ENCODE assay signal across 8 cellular contexts in the genomic region with DNA sequence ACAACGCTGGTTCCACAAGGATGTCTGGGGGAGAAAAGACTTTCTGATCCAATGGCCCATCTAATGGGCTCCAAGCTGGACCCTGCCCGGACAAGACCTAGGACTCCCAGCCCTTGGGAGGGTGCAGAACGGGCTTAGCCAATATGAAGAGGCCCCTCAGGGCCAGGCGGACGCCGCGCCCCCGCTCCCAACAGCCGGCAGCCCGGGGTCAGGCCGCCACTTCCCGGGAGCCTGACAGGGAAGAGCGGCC. TPM values are rescaled to one million over a fixed set of nuclear protein-coding genes. Genes with fewer than 3 reads are reported as not detected.
DNase-seq lines count a peak whose midpoint lies in the region; ATAC-seq, FAIRE-seq and TF ChIP-seq lines count a peak whose summit lies in the region.

No MANE protein-coding gene starts in this region.

- ATAC-seq in HG02571 (IDR thresholded peaks at IDR 0.05; ENCODE audit: unreplicated experiment) = no peak
- no peak for ATAC-seq in GM21717 (IDR thresholded peaks at IDR 0.05; ENCODE audit: unreplicated experiment)

- peak overlapping the region; percentile 74 for H3K4me3 ChIP-seq in AG10803 (ENCODE audit: low read length)
- H3K4me3 ChIP-seq in OCI-LY1 (ENCODE audit: low read depth, low read length, poor library complexity, severe bottlenecking) = peak overlapping the region; percentile 62
- H3K4me3 ChIP-seq in endothelial cell of umbilical vein (replicated peaks in 1 of 3; ENCODE audit: insufficient read depth in 1 of 3, low read depth in 1 of 3, low read length in 3 of 3) = peak overlapping the region; percentile 44 to 61 (median 46)
- peak overlapping the region; percentile 75 for H3K4me3 ChIP-seq in neural cell (ENCODE audit: low read length)

- no peak for TF ChIP-seq RAD21 in neural cell (conservative IDR thresholded peaks at IDR 0.05)

- no peaks in the 10 kb centered on the region for H3K36me3 ChIP-seq in OCI-LY1 (ENCODE audit: insufficient read depth, low read length)
- H3K36me3 ChIP-seq in endothelial cell of umbilical vein (ENCODE audit: control insufficient read depth in 2 of 2, extremely low read depth in 1 of 2, insufficient read depth in 2 of 2, low read length in 2 of 2) = no peaks in the 10 kb centered on the region
- H3K36me3 ChIP-seq in neural cell (ENCODE audit: insufficient read depth, low read length) = no peaks in the 10 kb centered on the region

- H3K9me2 ChIP-seq in OCI-LY1 (ENCODE audit: low read depth, low read length) = no peaks in the 10 kb centered on the region
- no peaks in the 10 kb centered on the region for H3K9me2 ChIP-seq in neural cell (ENCODE audit: insufficient read depth, low read length)

- H3K4me1 ChIP-seq in OCI-LY1 (ENCODE audit: insufficient read depth, low read length, severe bottlenecking) (peaks cover 35% of the 10 kb centered on the region), endothelial cell of umbilical vein (ENCODE audit: control insufficient read depth, extremely low read depth, insufficient read depth, low read length) (no peaks in the 10 kb centered on the region)

- H3K9me1 ChIP-seq in endothelial cell of umbilical vein (replicated peaks; ENCODE audit: control insufficient read depth, extremely low read depth, insufficient read depth, low read length) = no peaks in the 10 kb centered on the region

- no peaks in the 10 kb centered on the region for H3K9me3 ChIP-seq in OCI-LY1 (ENCODE audit: low read length)
- no peaks in the 10 kb centered on the region for H3K9me3 ChIP-seq in endothelial cell of umbilical vein (replicated peaks; ENCODE audit: control insufficient read depth, insufficient read depth, low read length)
- no peaks in the 10 kb centered on the region for H3K9me3 ChIP-seq in neural cell (ENCODE audit: low read length)

- H3K27me3 ChIP-seq in OCI-LY1 (ENCODE audit: insufficient read depth, low read length) = no peaks in the 10 kb centered on the region; the same call in 1 of the 2 replicates
- no peaks in the 10 kb centered on the region for H3K27me3 ChIP-seq in endothelial cell of umbilical vein (ENCODE audit: control insufficient read depth in 2 of 2, insufficient read depth in 2 of 2, low read length in 2 of 2)
- peaks cover 10% of the 10 kb centered on the region for H3K27me3 ChIP-seq in neural cell (ENCODE audit: insufficient read depth, low read depth, low read length)

- dilution Hi-C loops in endothelial cell of umbilical vein (cut with MboI; ENCODE audit: extremely low pct_ligation_motif_present, low sequenced_read_pairs) = no loop called here

- peak overlapping the region; percentile 68 for H3K4me2 ChIP-seq in OCI-LY1 (ENCODE audit: low read length)
- peak overlapping the region; percentile 44 for H3K4me2 ChIP-seq in endothelial cell of umbilical vein (ENCODE audit: insufficient read depth, low read length)
- H3K4me2 ChIP-seq in neural cell (ENCODE audit: low read length) = peak overlapping the region; percentile 48

- H3K27ac ChIP-seq in OCI-LY1 (ENCODE audit: low read depth, low read length, poor library complexity, severe bottlenecking) = no peak overlapping the region
- H3K27ac ChIP-seq in endothelial cell of umbilical vein (ENCODE audit: insufficient read depth, low read depth, low read length) = no peak overlapping the region
- H3K27ac ChIP-seq in neural cell (ENCODE audit: low read length) = no peak overlapping the region

- H3K79me2 ChIP-seq in OCI-LY1 (ENCODE audit: insufficient read depth, low read length) (no peaks in the 10 kb centered on the region), endothelial cell of umbilical vein (ENCODE audit: control insufficient read depth, insufficient read depth, low read length) (no peaks in the 10 kb centered on the region), neural cell (replicated peaks; ENCODE audit: insufficient read depth, low read length) (no peaks in the 10 kb centered on the region)

- no peak for FAIRE-seq in endothelial cell of umbilical vein (lab: Jason Lieb, UNC)

- intact Hi-C loops in endothelial cell of umbilical vein (cut with micrococcal nuclease) = loop anchor here (1.0 to 2.0 kb wide), 5 partner anchors 12 to 162 kb away; no protein-coding TSS in a partner anchor

- H2AFZ ChIP-seq in OCI-LY1 (ENCODE audit: low read length) = no peak overlapping the region
- H2AFZ ChIP-seq in endothelial cell of umbilical vein (ENCODE audit: low read depth, low read length) = peak overlapping the region; percentile 80
- H2AFZ ChIP-seq in neural cell (ENCODE audit: low read depth, low read length) = no peak overlapping the region

- TF ChIP-seq CTCF in AG10803 (conservative IDR thresholded peaks at IDR 0.05; ENCODE audit: low read length) (no peak), OCI-LY1 (IDR thresholded peaks at IDR 0.05; ENCODE audit: low read length) (no peak), endothelial cell of umbilical vein (IDR thresholded peaks at IDR 0.05; ENCODE audit: extremely low read depth in 1 of 2, insufficient read depth in 1 of 2, low read depth in 1 of 2, low read length in 2 of 2) (peak in 1 of 2 donors; percentile 14), neural cell (IDR thresholded peaks at IDR 0.05; ENCODE audit: poor library complexity, severe bottlenecking) (no peak)

- no peaks in the 10 kb centered on the region for H4K20me1 ChIP-seq in OCI-LY1 (ENCODE audit: insufficient read depth, low read length)
- no peaks in the 10 kb centered on the region for H4K20me1 ChIP-seq in endothelial cell of umbilical vein (replicated peaks; ENCODE audit: control insufficient read depth, extremely low read depth, insufficient read depth, low read length)
- no peaks in the 10 kb centered on the region for H4K20me1 ChIP-seq in neural cell (ENCODE audit: insufficient read depth)

- no peaks in the 10 kb centered on the region for H3F3A ChIP-seq in OCI-LY1 (ENCODE audit: insufficient read depth, low read length)
- H3F3A ChIP-seq in neural cell (ENCODE audit: insufficient read depth, low read length, poor library complexity, severe bottlenecking) = no peaks in the 10 kb centered on the region

- CTCF ChIA-PET in endothelial cell of umbilical vein (lab: Charles Lee) = interaction anchor here (0.8 to 3.8 kb wide), 8 partner anchors 11 to 162 kb away, joined by 3 to 39 read pairs (median 5); a partner anchor contains a TSS

- POLR2A ChIA-PET in endothelial cell of umbilical vein (lab: Charles Lee) = interaction anchor here (1.0 kb wide), 1 partner anchor 11 kb away, joined by 3 read pairs; no protein-coding TSS in a partner anchor

- no peak for TF ChIP-seq POLR2A in endothelial cell of umbilical vein (IDR thresholded peaks at IDR 0.05; ENCODE audit: low read depth, low read length)

- no peak for TF ChIP-seq EP300 in neural cell (conservative IDR thresholded peaks at IDR 0.05; ENCODE audit: poor library complexity, severe bottlenecking)

- no TSS peak for BruUV-seq in endothelial cell of umbilical vein (replicated peaks; lab: Mats Ljungman, UMichigan)

- H3K9ac ChIP-seq in OCI-LY1 (ENCODE audit: low read length) (peak overlapping the region; percentile 50; the same call in 1 of the 2 replicates), endothelial cell of umbilical vein (replicated peaks; ENCODE audit: extremely low read depth, insufficient read depth, low read length) (peak overlapping the region; percentile 73), neural cell (ENCODE audit: low read length) (peak overlapping the region; percentile 58)

- DNase-seq in AG10803 (ENCODE audit: low read depth) = no peak
- DNase-seq in endothelial cell of umbilical vein (ENCODE audit: low read depth, low spot score) = peak; percentile 23
- no peak for DNase-seq in germinal center (ENCODE audit: low spot score)
- DNase-seq in SW 1271 (lab: John Stamatoyannopoulos, UW) = no peak

TF ChIP-seq in endothelial cell of umbilical vein, 7 proteins besides CTCF, POLR2A, EP300 and RAD21:
- TF ChIP-seq JUN (IDR thresholded peaks at IDR 0.05; ENCODE audit: borderline replicate concordance, insufficient read depth, insufficient read length, low read depth) (no peak), MYC (IDR thresholded peaks at IDR 0.05; ENCODE audit: low read depth, low read length) (no peak)

TF ChIP-seq in neural cell, 6 proteins besides CTCF, POLR2A, EP300 and RAD21 (continues in another document):
- no peak for TF ChIP-seq MXI1 (conservative IDR thresholded peaks at IDR 0.05; ENCODE audit: poor library complexity, severe bottlenecking)
- TF ChIP-seq TAF1 (IDR thresholded peaks at IDR 0.05; ENCODE audit: low read depth) = no peak
- TF ChIP-seq POLR2AphosphoS5 (IDR thresholded peaks at IDR 0.05) = no peak

RNA-seq across cellular contexts. Expression of a gene that starts 0.5 kb away (rescaled TPM):
- total RNA-seq in endothelial cell of umbilical vein = 37.4 and 37.6 TPM in 2 replicates
- polyA plus RNA-seq in endothelial cell of umbilical vein (58.7 and 67.1 TPM in 2 replicates), neural cell (1.4 and 1.8 TPM in 2 replicates)
- polyA plus RNA-seq in endothelial cell of umbilical vein (2011; cell fraction: cytosol; rRNA removed) = 47.2 and 48.0 TPM in 2 replicates
- polyA plus RNA-seq in endothelial cell of umbilical vein (2011; cell fraction: nucleus; rRNA removed) = 46.7 and 48.4 TPM in 2 replicates
- polyA plus RNA-seq in endothelial cell of umbilical vein (2012) = 48.9 and 64.0 TPM in 2 replicates
- polyA minus RNA-seq in endothelial cell of umbilical vein (66.9 and 75.4 TPM in 2 replicates), neural cell (2.2 and 2.3 TPM in 2 replicates)
- 9.8 TPM for polyA minus RNA-seq in endothelial cell of umbilical vein (2011; cell fraction: cytosol; rRNA and poly(A)+ RNA removed)
- 19.0 and 19.4 TPM in 2 replicates for polyA minus RNA-seq in endothelial cell of umbilical vein (2011; cell fraction: nucleus; rRNA and poly(A)+ RNA removed)

RNA-seq across cellular contexts. Expression of a gene that starts 30.3 kb away (rescaled TPM):
- total RNA-seq in endothelial cell of umbilical vein = 65.7 and 69.8 TPM in 2 replicates
- 112 and 193 TPM in 2 replicates for polyA plus RNA-seq in endothelial cell of umbilical vein
- 94.1 and 114 TPM in 2 replicates for polyA plus RNA-seq in endothelial cell of umbilical vein (2011; cell fraction: cytosol; rRNA removed)
- 80.4 and 107 TPM in 2 replicates for polyA plus RNA-seq in endothelial cell of umbilical vein (2011; cell fraction: nucleus; rRNA removed)
- 68.2 and 80.0 TPM in 2 replicates for polyA plus RNA-seq in endothelial cell of umbilical vein (2012)
- polyA minus RNA-seq in endothelial cell of umbilical vein = 33.7 and 46.4 TPM in 2 replicates
- not detected for polyA minus RNA-seq in endothelial cell of umbilical vein (2011; cell fraction: cytosol; rRNA and poly(A)+ RNA removed)
- 27.0 and 33.2 TPM in 2 replicates for polyA minus RNA-seq in endothelial cell of umbilical vein (2011; cell fraction: nucleus; rRNA and poly(A)+ RNA removed)
- polyA plus RNA-seq in neural cell = not detected in 2 replicates
- not detected in 2 replicates for polyA minus RNA-seq in neural cell

Comparison
In these comparisons a context has a peak if more than half of its experiments do, and no peak if none do; other contexts are left out.
1. RNA of a gene that starts 0.5 kb away (polyA plus RNA-seq): 46.7 to 67.1 TPM in endothelial cell of umbilical vein; 1.4 to 1.8 TPM in neural cell; every median in the first group is over 10 times any median in the second.
2. RNA of a gene that starts 30.3 kb away (polyA plus RNA-seq): 68.2 to 193 TPM in endothelial cell of umbilical vein; not detected in neural cell; every median in the first group is over 10 times any median in the second.
3. Peak in every context shown above with its lines, with median percentiles within 50 percentile points of each other: H3K4me3 ChIP-seq, H3K4me2 ChIP-seq and H3K9ac ChIP-seq.